21 cellular contexts compared by ENCODE assay signal in genomic region chr10:132946806-132947530, GRCh38. TPM values are rescaled to one million over a fixed set of nuclear protein-coding genes. Genes with fewer than 3 reads are reported as not detected.
"Had no signal": no experiment of that assay in that cellular context is flagged by ENCODE, and none has a peak within 500 bp of the region (broad histone marks: within the 10 kb centered on the region; RNA-seq: fewer than 3 reads in every experiment).

No MANE protein-coding gene starts in this region.

- H3K4me3 Mint-ChIP-seq: activated naive CD8-positive, alpha-beta T cell treated with anti-CD3 and anti-CD28 coated beads for 36 hours; activated T-cell treated with anti-CD3 and anti-CD28 coated beads, Interleukin-2, amount 50 U/mL, for 4 hours; natural killer cell treated with Interleukin-12 subunit alpha and Interleukin-12 subunit beta and Interleukin-15 and Interleukin-18, amount 100 ng/mL, for 72 hours; stimulated activated memory B cell treated with anti-CD40 and anti-IgM and Interleukin-4, amounts not matched to agents 10 μg/mL and 1 μg/mL and 100 μg/mL, for 72 hours; WTC11 had no signal

- DNase-seq: activated CD4-positive, alpha-beta T cell treated with anti-CD3 and anti-CD28 coated beads for 4 hours; activated CD4-positive, alpha-beta T cell treated with anti-CD3 and anti-CD28 coated beads, Interleukin-2, amount 50 U/mL, for 48 hours; activated CD8-positive, alpha-beta memory T cell treated with anti-CD3 and anti-CD28 coated beads, Interleukin-2, amount 50 U/mL, for 48 hours; activated naive CD4-positive, alpha-beta T cell; activated naive CD8-positive, alpha-beta T cell treated with anti-CD3 and anti-CD28 coated beads for 36 hours; activated T-cell treated with anti-CD3 and anti-CD28 coated beads, Interleukin-2, amount 50 U/mL, for 4 hours; amniotic stem cell; cerebellar nuclear complex; foreskin keratinocyte; left lung; small intestine; stomach; T-helper 9 cell; transverse colon had no signal

- H3K9me3 Mint-ChIP-seq: activated naive CD8-positive, alpha-beta T cell treated with anti-CD3 and anti-CD28 coated beads for 36 hours; activated T-cell treated with anti-CD3 and anti-CD28 coated beads, Interleukin-2, amount 50 U/mL, for 4 hours; activated T-helper 2 cell treated with anti-CD3 and anti-CD28 coated beads, Interferon-gamma antibody, Interleukin-2, Interleukin-4, amounts not matched to agents 10 μg/mL and 5 μg/mL and 100 μg/mL, durations not matched to agents 14 hours and 24 hours and 36 hours had no signal

- ATAC-seq: activated T-cell treated with anti-CD3 and anti-CD28 coated beads, Interleukin-2, amount 50 U/mL, for 4 hours; foreskin keratinocyte; left lung; natural killer cell treated with Interleukin-12 subunit alpha and Interleukin-12 subunit beta and Interleukin-15 and Interleukin-18, amount 100 ng/mL, for 72 hours; sciatic nerve; stimulated activated memory B cell treated with anti-CD40 and anti-IgM and Interleukin-4, amounts not matched to agents 10 μg/mL and 1 μg/mL and 100 μg/mL, for 72 hours; WTC11 had no signal

- H3K4me3 ChIP-seq: left lung, stomach, transverse colon, vagina had no signal

- H3K27ac Mint-ChIP-seq: activated naive CD8-positive, alpha-beta T cell treated with anti-CD3 and anti-CD28 coated beads for 36 hours; activated T-helper 2 cell treated with anti-CD3 and anti-CD28 coated beads, Interferon-gamma antibody, Interleukin-2, Interleukin-4, amounts not matched to agents 10 μg/mL and 5 μg/mL and 100 μg/mL, durations not matched to agents 14 hours and 24 hours and 36 hours; natural killer cell treated with Interleukin-12 subunit alpha and Interleukin-12 subunit beta and Interleukin-15 and Interleukin-18, amount 100 ng/mL, for 72 hours; stimulated activated memory B cell treated with anti-CD40 and anti-IgM and Interleukin-4, amounts not matched to agents 10 μg/mL and 1 μg/mL and 100 μg/mL, for 72 hours; WTC11 had no signal

- H3K36me3 Mint-ChIP-seq: activated naive CD8-positive, alpha-beta T cell treated with anti-CD3 and anti-CD28 coated beads for 36 hours; natural killer cell treated with Interleukin-12 subunit alpha and Interleukin-12 subunit beta and Interleukin-15 and Interleukin-18, amount 100 ng/mL, for 72 hours; stimulated activated memory B cell treated with anti-CD40 and anti-IgM and Interleukin-4, amounts not matched to agents 10 μg/mL and 1 μg/mL and 100 μg/mL, for 72 hours; WTC11 had no signal

RNA-seq across cellular contexts. Expression of gene CFAP46, which starts 4.6 kb away (rescaled TPM):
- total RNA-seq: activated T-helper 2 cell treated with anti-CD3 and anti-CD28 coated beads, Interferon-gamma antibody, Interleukin-2, Interleukin-4, amounts not matched to agents 10 μg/mL and 5 μg/mL and 100 μg/mL, durations not matched to agents 14 hours and 24 hours and 36 hours; T-helper 1 cell treated with Interleukin-12 subunit alpha and Interleukin-12 subunit beta and Interleukin-4 antibody, amounts not matched to agents 30 ng/mL and 1 ng/mL, for 36 hours; transverse colon; vagina had no signal
